8 cellular contexts compared by ENCODE assay signal in the genomic region with DNA sequence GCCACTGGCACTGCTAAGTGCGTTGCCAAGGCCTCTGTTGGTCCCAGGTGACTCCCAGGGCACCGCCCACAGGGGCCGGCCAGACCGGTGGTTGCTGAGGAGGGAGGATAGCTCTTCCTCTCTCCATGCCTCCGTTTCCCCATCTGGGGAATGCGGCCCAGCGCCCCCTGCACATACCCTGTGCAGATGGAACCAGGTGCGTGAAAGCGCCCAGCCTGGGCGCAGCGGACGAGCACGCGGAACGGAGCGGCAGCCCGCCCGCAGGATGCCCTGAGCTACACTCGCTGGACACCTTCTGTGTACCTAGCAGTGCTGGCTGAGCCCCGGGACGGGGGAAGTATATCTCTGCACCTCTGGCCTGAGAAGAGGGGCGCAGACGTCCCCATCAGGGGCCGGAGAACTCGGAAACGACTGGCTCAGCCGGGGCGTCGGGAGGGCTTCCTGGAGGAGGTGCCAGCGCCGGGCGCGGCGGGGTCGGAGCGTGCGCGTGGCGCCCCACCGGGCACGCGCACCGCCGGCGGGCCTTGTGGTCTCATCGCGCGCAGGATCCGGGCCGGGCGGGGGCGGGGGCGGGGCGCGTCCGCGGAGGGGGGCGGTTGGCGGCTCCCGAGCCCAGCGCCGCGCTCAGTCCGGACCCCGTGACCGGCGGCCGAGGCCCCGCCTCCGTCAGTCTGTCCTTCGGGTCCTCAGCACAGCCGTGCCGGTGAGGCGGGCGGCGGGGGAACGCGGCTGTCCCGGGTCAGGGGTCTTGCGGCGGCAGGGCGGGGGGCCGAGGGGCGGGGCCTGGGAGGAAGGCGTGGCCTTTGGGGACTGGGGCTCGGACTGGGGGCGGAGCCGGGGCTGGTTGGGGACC. TPM values are rescaled to one million over a fixed set of nuclear protein-coding genes. Genes with fewer than 3 reads are reported as not detected.
DNase-seq lines count a peak whose midpoint lies in the region; ATAC-seq and TF ChIP-seq lines count a peak whose summit lies in the region.

A gene (minus strand): TSS at position 6 of the 853 bp plus-strand sequence. CDS start 76 bp downstream, outside the sequence.
A gene with protein sequence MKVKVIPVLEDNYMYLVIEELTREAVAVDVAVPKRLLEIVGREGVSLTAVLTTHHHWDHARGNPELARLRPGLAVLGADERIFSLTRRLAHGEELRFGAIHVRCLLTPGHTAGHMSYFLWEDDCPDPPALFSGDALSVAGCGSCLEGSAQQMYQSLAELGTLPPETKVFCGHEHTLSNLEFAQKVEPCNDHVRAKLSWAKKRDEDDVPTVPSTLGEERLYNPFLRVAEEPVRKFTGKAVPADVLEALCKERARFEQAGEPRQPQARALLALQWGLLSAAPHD (plus strand): TSS at position 669 of the 853 bp plus-strand sequence. CDS start 404 bp downstream, outside the sequence.

- intact Hi-C loops in left lung (cut with DNase I): no loop called here

- peaks cover 19% of the 10 kb centered on the region for H3K27me3 ChIP-seq in HUES6 (ENCODE audit: control insufficient read depth, insufficient read depth, low read length)
- H3K27me3 ChIP-seq in WERI-Rb-1 (ENCODE audit: insufficient read depth, low read depth, severe bottlenecking): no peaks in the 10 kb centered on the region
- H3K27me3 ChIP-seq in left lung: peaks cover 0 to 45% of the 10 kb centered on the region in 2 donors

- DNase-seq in WERI-Rb-1: peak; percentile 75
- DNase-seq in cerebellar cortex (ENCODE audit: low spot score): peak; percentile 60
- peak; percentile 73 to 91 for DNase-seq in left lung
- DNase-seq in stimulated activated CD4-positive, alpha-beta T cell treated with anti-CD3 and anti-CD28 coated beads, Interleukin-4, amount 100 ng/mL, for 4 hours: peak; percentile 46 to 68
- no peak for DNase-seq in Kasumi-1 (lab: John Stamatoyannopoulos, UW)

- ATAC-seq in left lung (peak; percentile 50), GM19395 (IDR thresholded peaks at IDR 0.05; ENCODE audit: unreplicated experiment) (no peak)

- TF ChIP-seq CTCF in WERI-Rb-1 (IDR thresholded peaks at IDR 0.05; ENCODE audit: low read depth, low read length) (no peak), left lung (IDR thresholded peaks at IDR 0.05) (no peak)

- no peaks in the 10 kb centered on the region; the same call in 1 of the 2 replicates for H3K4me1 ChIP-seq in ES-I3 (ENCODE audit: insufficient read depth, low read length)
- H3K4me1 ChIP-seq in HUES6 (ENCODE audit: control insufficient read depth, insufficient read depth, low read length): peaks cover 3% of the 10 kb centered on the region; the same call in 1 of the 2 replicates
- H3K4me1 ChIP-seq in left lung: peaks cover 12 to 36% of the 10 kb centered on the region in 2 donors

- no peaks in the 10 kb centered on the region for H3K36me3 ChIP-seq in ES-I3 (ENCODE audit: insufficient read depth, low read length)
- H3K36me3 ChIP-seq in HUES6 (ENCODE audit: control insufficient read depth, insufficient read depth, low read length): peaks cover 17% of the 10 kb centered on the region
- peaks cover 9% of the 10 kb centered on the region for H3K36me3 ChIP-seq in WERI-Rb-1
- peaks cover 0 to 23% of the 10 kb centered on the region in 2 donors for H3K36me3 ChIP-seq in left lung

- peak within 1 kb of the TSS; percentile 71 for H3K4me3 ChIP-seq in HUES6 (ENCODE audit: low read depth, low read length)
- H3K4me3 ChIP-seq in WERI-Rb-1 (ENCODE audit: low read depth, low read length): peak within 1 kb of the TSS; percentile 71
- peak within 1 kb of the TSS; percentile 24 to 49 for H3K4me3 ChIP-seq in left lung

- H3K27ac ChIP-seq in HUES6 (ENCODE audit: low read depth, low read length) (no peak within 1 kb of the TSS), WERI-Rb-1 (no peak within 1 kb of the TSS; the same call in 1 of the 2 replicates), left lung (no peak within 1 kb of the TSS)

- H3K9ac ChIP-seq in ES-I3 (ENCODE audit: low read depth, low read length) (peak within 1 kb of the TSS; percentile 74), HUES6 (ENCODE audit: low read length) (peak within 1 kb of the TSS; percentile 60)

- H3K9me3 ChIP-seq in ES-I3 (ENCODE audit: control insufficient read depth, insufficient read depth, low read length) (no peaks in the 10 kb centered on the region), HUES6 (ENCODE audit: control insufficient read depth, insufficient read depth, low read depth, low read length) (no peaks in the 10 kb centered on the region), WERI-Rb-1 (ENCODE audit: severe bottlenecking) (no peaks in the 10 kb centered on the region), left lung (no peaks in the 10 kb centered on the region)

RNA-seq across cellular contexts. Expression of the first gene that starts in this region (rescaled TPM):
- total RNA-seq in left lung: 10 to 100 TPM in 1 of 2 donors, under 1 TPM in 1; 0.96 to 13.7 TPM

RNA-seq across cellular contexts. Expression of the second gene that starts in this region (rescaled TPM):
- 1 to 10 TPM; 8.7 to 9.9 TPM for total RNA-seq in left lung

Comparison
In these comparisons a context has a peak if more than half of its experiments do, and no peak if none do; other contexts are left out.
1. DNase-seq: peak in WERI-Rb-1 (single experiment), cerebellar cortex (single experiment), left lung (2 of 2) and stimulated activated CD4-positive, alpha-beta T cell treated with anti-CD3 and anti-CD28 coated beads, Interleukin-4, amount 100 ng/mL, for 4 hours (2 of 2); none in Kasumi-1 (0 of 2).
2. Peak in every context shown above with its lines, with median percentiles within 50 percentile points of each other: H3K4me3 ChIP-seq.